Comparison of ENCODE assay signal across 14 cellular contexts in the genomic region with DNA sequence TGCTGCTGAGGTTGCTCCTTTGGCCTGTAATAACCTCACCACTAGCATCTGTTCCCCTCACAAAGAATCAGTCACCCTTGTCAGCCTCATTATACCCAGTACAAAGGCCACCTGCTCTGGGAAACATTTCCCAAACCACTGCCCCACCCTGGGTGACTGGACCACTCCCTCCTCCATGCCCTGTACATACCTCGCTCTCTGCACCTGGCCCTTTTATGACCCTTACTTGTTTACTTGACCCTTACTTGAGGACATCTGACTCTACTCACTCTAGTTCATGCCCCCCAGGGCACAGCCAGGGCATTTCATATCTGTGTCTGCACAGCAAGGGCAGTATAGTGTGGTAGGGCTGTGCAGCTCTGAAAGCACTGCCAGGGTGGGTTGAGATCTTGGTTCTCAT. TPM values are rescaled to one million over a fixed set of nuclear protein-coding genes. Genes with fewer than 3 reads are reported as not detected.
DNase-seq lines count a peak whose midpoint lies in the region; TF ChIP-seq lines count a peak whose summit lies in the region.
"Had no signal": no experiment of that assay in that cellular context is flagged by ENCODE, and none has a peak within 500 bp of the region (broad histone marks: within the 10 kb centered on the region; RNA-seq: fewer than 3 reads in every experiment).

No MANE protein-coding gene starts in this region.

- H3K27me3 ChIP-seq in osteoblast (ENCODE audit: insufficient read depth, low read length): no peaks in the 10 kb centered on the region
- H3K27me3 ChIP-seq: SJCRH30 had no signal

- no peak overlapping the region for H3K4me3 ChIP-seq in coronary artery
- no peak overlapping the region for H3K4me3 ChIP-seq in osteoblast (ENCODE audit: insufficient read depth, low read length)
- H3K4me3 ChIP-seq: lower lobe of right lung, SJCRH30 had no signal

- H3K36me3 ChIP-seq in osteoblast (ENCODE audit: insufficient read depth, low read length): no peaks in the 10 kb centered on the region
- H3K36me3 ChIP-seq: lower lobe of right lung, SJCRH30 had no signal

- TF ChIP-seq CTCF in coronary artery (IDR thresholded peaks at IDR 0.05): no peak
- no peak for TF ChIP-seq CTCF in osteoblast (IDR thresholded peaks at IDR 0.05; ENCODE audit: extremely low read depth, low read depth, low read length)

- no peaks in the 10 kb centered on the region for H3K9me3 ChIP-seq in osteoblast (ENCODE audit: low read depth, low read length)
- H3K9me3 ChIP-seq: lower lobe of right lung, SJCRH30 had no signal

- H2AFZ ChIP-seq in osteoblast (ENCODE audit: low read length): no peak overlapping the region

- H3K79me2 ChIP-seq in osteoblast (ENCODE audit: insufficient read depth, low read length): no peaks in the 10 kb centered on the region

- H3K4me2 ChIP-seq in osteoblast (ENCODE audit: insufficient read depth, low read length): no peak overlapping the region

- no peaks in the 10 kb centered on the region for H3K4me1 ChIP-seq in osteoblast (ENCODE audit: insufficient read depth, low read length)
- H3K4me1 ChIP-seq: lower lobe of right lung, SJCRH30 had no signal

- POLR2A ChIA-PET in HEK293T (lab: Yijun Ruan, JAX): no interaction called here

- H3K27ac ChIP-seq in coronary artery: no peak overlapping the region
- no peak overlapping the region for H3K27ac ChIP-seq in osteoblast (ENCODE audit: low read depth, low read length)
- H3K27ac ChIP-seq: lower lobe of right lung, SJCRH30 had no signal

- CTCF ChIA-PET in HEK293T (lab: Yijun Ruan, JAX): no interaction called here

- H4K20me1 ChIP-seq in osteoblast (ENCODE audit: insufficient read depth, low read length): no peaks in the 10 kb centered on the region

- peak; percentile 17 for DNase-seq in DMS53 treated with DMSO at 0.1 percent for 48 hours (lab: John Stamatoyannopoulos, UW; ENCODE audit: unreplicated experiment)
- DNase-seq in NCI-H2196 (lab: John Stamatoyannopoulos, UW; ENCODE audit: unreplicated experiment): peak; percentile 66
- peak; percentile 29 for DNase-seq in coronary artery (ENCODE audit: low spot score)
- DNase-seq in osteoblast (ENCODE audit: insufficient read length, low spot score, missing footprints): peak; percentile 22
- DNase-seq in occipital lobe (lab: John Stamatoyannopoulos, UW): no peak
- DNase-seq in NCI-H526 treated with DMSO at 0.1 percent for 48 hours (lab: John Stamatoyannopoulos, UW): no peak
- no peak for DNase-seq in stimulated activated CD4-positive, alpha-beta T cell treated with anti-CD3 and anti-CD28 coated beads, Interleukin-15, amount 100 ng/mL, for 24 hours
- no peak for DNase-seq in HEK293T (ENCODE audit: extremely low spot score)
- DNase-seq: activated CD4-positive, alpha-beta T cell treated with anti-CD3 and anti-CD28 coated beads for 1 hour; activated gamma-delta T cell; amygdala; foreskin fibroblast; lower lobe of right lung; SJCRH30 had no signal

TF ChIP-seq in HEK293T, 16 proteins besides CTCF, POLR2A, EP300 and RAD21:
- TF ChIP-seq HDGF (IDR thresholded peaks at IDR 0.05; ENCODE audit: borderline replicate concordance): no peak
- TF ChIP-seq BHLHE40 (IDR thresholded peaks at IDR 0.05; ENCODE audit: borderline replicate concordance): no peak
- TF ChIP-seq ARNT (IDR thresholded peaks at IDR 0.05): no peak
- TF ChIP-seq FOXK2 (IDR thresholded peaks at IDR 0.05): no peak
- TF ChIP-seq SUZ12 (IDR thresholded peaks at IDR 0.05): no peak
- no peak for TF ChIP-seq SP1 (IDR thresholded peaks at IDR 0.05)
- no peak for TF ChIP-seq FOXA1 (IDR thresholded peaks at IDR 0.05)
- no peak for TF ChIP-seq CTBP1 (IDR thresholded peaks at IDR 0.05; ENCODE audit: borderline replicate concordance)
- TF ChIP-seq ELF4 (IDR thresholded peaks at IDR 0.05): no peak
- TF ChIP-seq ZNF384 (IDR thresholded peaks at IDR 0.05): no peak
- no peak for TF ChIP-seq NFRKB (IDR thresholded peaks at IDR 0.05)
- TF ChIP-seq FOXM1 (IDR thresholded peaks at IDR 0.05; ENCODE audit: borderline replicate concordance): no peak

RNA-seq across cellular contexts. Expression of a gene that starts 21.4 kb away (rescaled TPM):
- total RNA-seq in osteoblast (not detected in 2 replicates), occipital lobe (not detected)
- total RNA-seq: SJCRH30 had no signal

RNA-seq across cellular contexts. Expression of a gene that starts 30.4 kb away (rescaled TPM):
- total RNA-seq in osteoblast: not detected in 2 replicates
- 0.47 TPM for total RNA-seq in occipital lobe
- total RNA-seq: SJCRH30 had no signal

RNA-seq across cellular contexts. Expression of a gene that starts 30.8 kb away (rescaled TPM):
- total RNA-seq in osteoblast (0.72 TPM in 1 of 2 replicates, not detected in the other), occipital lobe (2.3 TPM)
- total RNA-seq: SJCRH30 had no signal

Comparison
In these comparisons a context has a peak if more than half of its experiments do, and no peak if none do; other contexts are left out.
1. DNase-seq: peak in DMS53 treated with DMSO at 0.1 percent for 48 hours (single experiment), NCI-H2196 (single experiment), coronary artery (single experiment) and osteoblast (single experiment); none in occipital lobe (single experiment), NCI-H526 treated with DMSO at 0.1 percent for 48 hours (single experiment), stimulated activated CD4-positive, alpha-beta T cell treated with anti-CD3 and anti-CD28 coated beads, Interleukin-15, amount 100 ng/mL, for 24 hours (single experiment) and HEK293T (single experiment).